24 cellular contexts compared by ENCODE assay signal in genomic region chr2:72153924-72154323, GRCh38. TPM values are rescaled to one million over a fixed set of nuclear protein-coding genes. Genes with fewer than 3 reads are reported as not detected.
"Had no signal": no experiment of that assay in that cellular context is flagged by ENCODE, and none has a peak within 500 bp of the region (broad histone marks: within the 10 kb centered on the region; RNA-seq: fewer than 3 reads in every experiment).

No MANE protein-coding gene starts in this region.

- H3K27ac Mint-ChIP-seq: naive thymus-derived CD8-positive, alpha-beta T cell; neural progenitor cell had no signal

- H3K9me3 ChIP-seq: gastrocnemius medialis, left lung, ovary, right lobe of liver, suprapubic skin, transverse colon, upper lobe of right lung, vagina had no signal

- H3K27ac ChIP-seq: coronary artery, gastrocnemius medialis, left lung, neural progenitor cell, ovary, right lobe of liver, suprapubic skin, transverse colon, upper lobe of right lung, vagina had no signal

- H3K9me3 Mint-ChIP-seq: naive thymus-derived CD8-positive, alpha-beta T cell; stimulated activated naive CD8-positive, alpha-beta T cell treated with anti-CD3 and anti-CD28 coated beads, Interleukin-15, amount 100 ng/mL, for 72 hours had no signal

- H3K4me2 ChIP-seq: neural progenitor cell had no signal

- H3K4me3 Mint-ChIP-seq: neural progenitor cell; stimulated activated naive CD8-positive, alpha-beta T cell treated with anti-CD3 and anti-CD28 coated beads, Interleukin-15, amount 100 ng/mL, for 72 hours had no signal

- DNase-seq: dermis blood vessel endothelial cell; effector memory CD4-positive, alpha-beta T cell; foreskin fibroblast; gastrocnemius medialis; left cardiac atrium; mammary epithelial cell; mesendoderm; naive thymus-derived CD8-positive, alpha-beta T cell; retina; right lobe of liver; small intestine; stimulated activated CD4-positive, alpha-beta T cell treated with anti-CD3 and anti-CD28 coated beads, Interleukin-12 subunit alpha, Interleukin-12 subunit beta, amount 100 ng/mL, for 4 hours; stimulated activated CD4-positive, alpha-beta T cell treated with anti-CD3 and anti-CD28 coated beads, Interleukin-1b, Interleukin-23, amount 100 ng/mL, for 48 hours; stimulated activated CD4-positive, alpha-beta T cell treated with anti-CD3 and anti-CD28 coated beads, Interleukin-4, amount 100 ng/mL, for 1 hour; stimulated activated naive CD4-positive, alpha-beta T cell; stimulated activated naive CD8-positive, alpha-beta T cell treated with anti-CD3 and anti-CD28 coated beads, Interleukin-15, amount 100 ng/mL, for 72 hours; transverse colon had no signal

- H3K36me3 Mint-ChIP-seq: neural progenitor cell had no signal

- H3K36me3 ChIP-seq: gastrocnemius medialis, left lung, neural progenitor cell, ovary, right lobe of liver, suprapubic skin, transverse colon, upper lobe of right lung, vagina had no signal

- H3K9ac ChIP-seq: neural progenitor cell had no signal

- H3K27me3 ChIP-seq: ovary, vagina had no signal

- H2AFZ ChIP-seq: neural progenitor cell had no signal

- H3K4me3 ChIP-seq: coronary artery, gastrocnemius medialis, left lung, neural progenitor cell, ovary, right lobe of liver, suprapubic skin, transverse colon, upper lobe of right lung, vagina had no signal

- ATAC-seq: left cardiac atrium; left lung; naive thymus-derived CD8-positive, alpha-beta T cell; right lobe of liver; stimulated activated naive CD8-positive, alpha-beta T cell treated with anti-CD3 and anti-CD28 coated beads, Interleukin-15, amount 100 ng/mL, for 72 hours; upper lobe of right lung had no signal

RNA-seq across cellular contexts. Expression of gene CYP26B1, which starts 6.3 kb away (rescaled TPM):
- total RNA-seq: naive thymus-derived CD8-positive, alpha-beta T cell had no signal
- polyA plus RNA-seq: naive thymus-derived CD8-positive, alpha-beta T cell had no signal
